In genomic region chr19:41799444-41800000, GRCh38 we compare ENCODE assay signal across 20 cellular contexts. TPM values are rescaled to one million over a fixed set of nuclear protein-coding genes. Genes with fewer than 3 reads are reported as not detected.
DNase-seq lines count a peak whose midpoint lies in the region; ATAC-seq and TF ChIP-seq lines count a peak whose summit lies in the region.
"Had no signal": no experiment of that assay in that cellular context is flagged by ENCODE, and none has a peak within 500 bp of the region (broad histone marks: within the 10 kb centered on the region; RNA-seq: fewer than 3 reads in every experiment).

No MANE protein-coding gene starts in this region.

- no peak overlapping the region for H3K4me3 Mint-ChIP-seq in Calu3 (ENCODE audit: low read depth, unreplicated experiment)
- H3K4me3 Mint-ChIP-seq: activated naive CD8-positive, alpha-beta T cell; IgD-negative memory B cell; naive thymus-derived CD4-positive, alpha-beta T cell had no signal

- H3K27me3 ChIP-seq in esophagus squamous epithelium: peaks cover 0 to 28% (median 0%) of the 10 kb centered on the region in 4 donors
- H3K27me3 ChIP-seq: breast epithelium had no signal

- H3K27me3 Mint-ChIP-seq in Calu3 (ENCODE audit: unreplicated experiment): peaks cover 52% of the 10 kb centered on the region

- H3K36me3 Mint-ChIP-seq in Calu3 (ENCODE audit: insufficient read depth, unreplicated experiment): no peaks in the 10 kb centered on the region
- H3K36me3 Mint-ChIP-seq: activated naive CD8-positive, alpha-beta T cell had no signal

- peaks cover 19% of the 10 kb centered on the region for H3K4me1 Mint-ChIP-seq in Calu3 (ENCODE audit: low read depth, unreplicated experiment)

- no peaks in the 10 kb centered on the region for H3K9me3 Mint-ChIP-seq in Calu3 (ENCODE audit: low read depth, unreplicated experiment)
- H3K9me3 Mint-ChIP-seq: IgD-negative memory B cell had no signal

- 23 to 44% methylated on average over 7 to 8 of the region's 9 CpGs for WGBS in esophagus squamous epithelium, 2 donors

- H3K4me3 ChIP-seq in esophagus squamous epithelium: no peak overlapping the region
- H3K4me3 ChIP-seq: breast epithelium had no signal

- CTCF ChIA-PET in Calu3 (lab: Charles Lee): no interaction called here

- peaks cover 0 to 5% (median 0%) of the 10 kb centered on the region in 3 donors for H3K9me3 ChIP-seq in esophagus squamous epithelium
- H3K9me3 ChIP-seq: breast epithelium, stomach had no signal

- TF ChIP-seq POLR2A in esophagus squamous epithelium (IDR thresholded peaks at IDR 0.05): no peak

- peak overlapping the region; percentile 80 to 84 (median 82) for H3K27ac ChIP-seq in esophagus squamous epithelium
- H3K27ac ChIP-seq: breast epithelium had no signal

- intact Hi-C loops in Calu3 (cut with micrococcal nuclease; ENCODE audit: unreplicated experiment) (loop anchor here (10.0 kb wide), 1 partner anchor 155 kb away; the partner anchor contains the start of gene RABAC1), esophagus squamous epithelium (cut with DNase I) (no loop called here)

- no peaks in the 10 kb centered on the region for H3K36me3 ChIP-seq in esophagus squamous epithelium
- H3K36me3 ChIP-seq: breast epithelium, stomach had no signal

- peak overlapping the region; percentile 72 for H3K27ac Mint-ChIP-seq in Calu3 (ENCODE audit: unreplicated experiment)
- H3K27ac Mint-ChIP-seq: activated naive CD8-positive, alpha-beta T cell; IgD-negative memory B cell; naive thymus-derived CD4-positive, alpha-beta T cell had no signal

- BruUV-seq in Calu3 (replicated peaks; lab: Mats Ljungman, UMichigan): no TSS peak

- no peak for TF ChIP-seq CTCF in Calu3 (IDR thresholded peaks at IDR 0.05; ENCODE audit: unreplicated experiment)
- TF ChIP-seq CTCF in esophagus squamous epithelium (IDR thresholded peaks at IDR 0.05): peak in 1 of 6 experiments; percentile 10

- peaks cover 10 to 54% (median 29%) of the 10 kb centered on the region in 3 donors for H3K4me1 ChIP-seq in esophagus squamous epithelium
- H3K4me1 ChIP-seq: breast epithelium, stomach had no signal

- DNase-seq in Calu3: peak; percentile 60
- DNase-seq in NCI-H2196 treated with DMSO at 0.1 percent for 48 hours (lab: John Stamatoyannopoulos, UW; ENCODE audit: unreplicated experiment): peak; percentile 20
- DNase-seq in esophagus squamous epithelium (lab: John Stamatoyannopoulos, UW): no peak
- peak; percentile 47 for DNase-seq in renal cortical epithelial cell (ENCODE audit: low read depth)
- no peak for DNase-seq in NCI-H1105 (lab: John Stamatoyannopoulos, UW)
- DNase-seq in SKM-1 treated with dmso at 0.1 percent for 144 hours (lab: John Stamatoyannopoulos, UW; ENCODE audit: unreplicated experiment): no peak
- DNase-seq: activated CD4-positive, alpha-beta T cell treated with anti-CD3 and anti-CD28 coated beads for 4 hours; activated T-cell treated with anti-CD3 and anti-CD28 coated beads for 4 hours; C1 segment of cervical spinal cord; H7; naive thymus-derived CD4-positive, alpha-beta T cell; NCI-H345; stimulated activated CD4-positive, alpha-beta T cell treated with anti-CD3 and anti-CD28 coated beads, Interleukin-15, amount 100 ng/mL, for 24 hours; stomach had no signal

- no peak for ATAC-seq in GM21737 (IDR thresholded peaks at IDR 0.05; ENCODE audit: unreplicated experiment)
- ATAC-seq: naive thymus-derived CD4-positive, alpha-beta T cell had no signal

RNA-seq across cellular contexts. Expression of gene CEACAM3, which starts 3.1 kb away (rescaled TPM):
- not detected in 2 replicates for total RNA-seq in Calu3 (2022)
- 1 to 10 TPM in 2 of 4 donors, under 1 TPM in 2; 0.42 to 1.3 (median 0.99) TPM for total RNA-seq in esophagus squamous epithelium
- total RNA-seq in renal cortical epithelial cell: not detected in 2 replicates
- total RNA-seq: H7, pulmonary artery endothelial cell, stomach had no signal

RNA-seq across cellular contexts. Expression of gene CEACAM6, which starts 44.2 kb away (rescaled TPM):
- 44.5 and 98.9 TPM in 2 replicates for total RNA-seq in Calu3 (2022)
- 100 to 1,000 TPM in 3 of 4 donors, 10 to 100 TPM in 1; 70.8 to 288 (median 176) TPM for total RNA-seq in esophagus squamous epithelium
- 0.17 TPM in 1 of 2 replicates, not detected in the other for total RNA-seq in renal cortical epithelial cell
- total RNA-seq: H7, pulmonary artery endothelial cell had no signal

RNA-seq across cellular contexts. Expression of gene LYPD4, which starts 45.0 kb away (rescaled TPM):
- total RNA-seq in Calu3 (2022): not detected in 2 replicates
- not detected for total RNA-seq in esophagus squamous epithelium
- not detected in 2 replicates for total RNA-seq in renal cortical epithelial cell
- total RNA-seq: breast epithelium; H7; liver; naive thymus-derived CD4-positive, alpha-beta T cell; pulmonary artery endothelial cell; stomach had no signal

RNA-seq across cellular contexts. Expression of gene DMRTC2, which starts 45.3 kb away (rescaled TPM):
- total RNA-seq in Calu3 (2022) (not detected in 2 replicates), esophagus squamous epithelium (not detected), renal cortical epithelial cell (not detected in 2 replicates)
- total RNA-seq: breast epithelium, H7, liver, pulmonary artery endothelial cell, stomach had no signal

Comparison
In these comparisons a context has a peak if more than half of its experiments do, and no peak if none do; other contexts are left out.
1. DNase-seq: peak in Calu3 (single experiment), NCI-H2196 treated with DMSO at 0.1 percent for 48 hours (single experiment) and renal cortical epithelial cell (single experiment); none in esophagus squamous epithelium (single experiment), NCI-H1105 (single experiment) and SKM-1 treated with dmso at 0.1 percent for 144 hours (single experiment).
2. RNA of gene CEACAM6, which starts 44.2 kb away (total RNA-seq): 70.8 to 288 TPM in esophagus squamous epithelium and 44.5 to 98.9 TPM in Calu3; 0.17 TPM in renal cortical epithelial cell; every median in the first group is over 10 times any median in the second.